ENCODE assay signal across 1 cellular context in genomic region chrX:38661561-38661960, GRCh38.
TF ChIP-seq lines count a peak whose summit lies in the region.

No MANE protein-coding gene starts in this region.

TF ChIP-seq in K562, 482 proteins besides CTCF, POLR2A, EP300 and RAD21 (continued from another document):
- no peak for TF ChIP-seq RREB1 (CRISPR knock-in tag; IDR thresholded peaks at IDR 0.05)
